In the genomic region with DNA sequence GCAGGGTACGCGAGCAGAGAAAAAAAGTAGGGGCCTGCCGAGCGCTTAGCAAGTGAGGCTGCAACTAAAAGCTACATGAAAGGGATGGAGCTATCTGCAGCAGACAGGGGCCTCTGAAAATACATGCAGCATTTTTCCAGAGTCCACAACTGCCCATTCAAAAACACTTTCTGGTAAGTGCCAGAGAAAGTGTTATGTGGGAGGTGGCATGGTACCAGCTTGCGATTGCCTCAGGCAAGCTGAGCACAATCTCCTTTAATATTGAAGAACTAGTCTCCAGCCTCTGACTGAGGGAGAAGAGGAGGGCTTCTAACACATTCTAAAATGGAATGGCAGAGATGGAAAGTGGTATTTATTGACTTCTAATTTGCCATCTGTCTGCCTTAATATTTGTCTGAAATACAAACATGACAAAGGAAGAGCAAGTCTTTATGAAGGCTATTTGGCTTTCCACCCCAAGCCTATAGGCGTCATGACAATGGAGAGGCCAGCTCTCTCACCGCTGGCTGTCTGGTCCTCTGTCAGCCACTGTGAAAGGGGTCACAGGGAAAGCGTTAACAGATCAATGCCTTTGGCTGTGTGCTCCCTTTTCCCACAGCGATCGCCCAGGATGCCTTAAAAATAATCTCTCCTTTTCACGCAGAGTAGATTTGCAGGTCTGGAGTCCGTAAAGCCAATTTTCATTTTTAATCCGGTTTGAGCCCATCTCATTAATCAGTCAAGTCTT, we compare ENCODE assay signal across 21 cellular contexts.
DNase-seq lines count a peak whose midpoint lies in the region; ATAC-seq and TF ChIP-seq lines count a peak whose summit lies in the region.
"Had no signal": no experiment of that assay in that cellular context is flagged by ENCODE, and none has a peak within 500 bp of the region (broad histone marks: within the 10 kb centered on the region; RNA-seq: fewer than 3 reads in every experiment).

No MANE protein-coding gene starts in this region.

- H3K27ac Mint-ChIP-seq in activated CD4-positive, alpha-beta T cell treated with anti-CD3 and anti-CD28 coated beads for 36 hours, result peak overlapping the region; percentile 81
- H3K27ac Mint-ChIP-seq in CD8-positive, alpha-beta memory T cell, result peak overlapping the region in 6 of 8 donors; percentile 30 to 96 (median 68)
- peak overlapping the region; percentile 73 for H3K27ac Mint-ChIP-seq in activated CD8-positive, alpha-beta T cell treated with anti-CD3 and anti-CD28 coated beads for 36 hours
- peak overlapping the region; percentile 83 to 100 (median 93) for H3K27ac Mint-ChIP-seq in naive thymus-derived CD4-positive, alpha-beta T cell
- H3K27ac Mint-ChIP-seq: type B pancreatic cell had no signal

- TF ChIP-seq CTCF in activated CD8-positive, alpha-beta T cell treated with anti-CD3 and anti-CD28 coated beads for 36 hours (IDR thresholded peaks at IDR 0.05), result no peak

- peaks cover 95% of the 10 kb centered on the region for H3K4me1 ChIP-seq in CD8-positive, alpha-beta memory T cell (ENCODE audit: insufficient read depth, low read length)
- H3K4me1 ChIP-seq in naive thymus-derived CD4-positive, alpha-beta T cell (ENCODE audit: control insufficient read depth in 2 of 2, insufficient read depth in 2 of 2, low read length in 2 of 2), result peaks cover 65 to 98% of the 10 kb centered on the region in 2 donors
- H3K4me1 ChIP-seq: adrenal gland had no signal

- H3K4me3 ChIP-seq in CD8-positive, alpha-beta memory T cell (ENCODE audit: low read length), result no peak overlapping the region
- H3K4me3 ChIP-seq in naive thymus-derived CD4-positive, alpha-beta T cell (ENCODE audit: low read length), result no peak overlapping the region
- H3K4me3 ChIP-seq: adrenal gland, cardiac muscle cell, MG63 had no signal

- no peaks in the 10 kb centered on the region for H3K9me3 ChIP-seq in CD8-positive, alpha-beta memory T cell (ENCODE audit: low read length)
- H3K9me3 ChIP-seq in naive thymus-derived CD4-positive, alpha-beta T cell (ENCODE audit: control insufficient read depth in 2 of 3, low read length in 3 of 3), result no peaks in the 10 kb centered on the region
- H3K9me3 ChIP-seq: adrenal gland, MG63 had no signal

- no peaks in the 10 kb centered on the region for H3K27me3 Mint-ChIP-seq in activated CD4-positive, alpha-beta T cell treated with anti-CD3 and anti-CD28 coated beads for 36 hours
- H3K27me3 Mint-ChIP-seq in CD8-positive, alpha-beta memory T cell, result no peaks in the 10 kb centered on the region
- no peaks in the 10 kb centered on the region for H3K27me3 Mint-ChIP-seq in activated CD8-positive, alpha-beta T cell treated with anti-CD3 and anti-CD28 coated beads for 36 hours
- H3K27me3 Mint-ChIP-seq in naive thymus-derived CD4-positive, alpha-beta T cell, result no peaks in the 10 kb centered on the region
- H3K27me3 Mint-ChIP-seq: stimulated activated naive B cell treated with anti-CD40 and anti-IgM and Interleukin-4, amounts not matched to agents 10 μg/mL and 1 μg/mL and 100 μg/mL, for 72 hours had no signal

- no peaks in the 10 kb centered on the region for H3K27me3 ChIP-seq in CD8-positive, alpha-beta memory T cell (ENCODE audit: insufficient read depth, low read length, poor library complexity, severe bottlenecking)
- no peaks in the 10 kb centered on the region for H3K27me3 ChIP-seq in naive thymus-derived CD4-positive, alpha-beta T cell (ENCODE audit: control insufficient read depth in 2 of 2, insufficient read depth in 2 of 2, low read length in 2 of 2)
- H3K27me3 ChIP-seq: adrenal gland, cardiac muscle cell had no signal

- intact Hi-C loops in activated CD4-positive, alpha-beta T cell treated with anti-CD3 and anti-CD28 coated beads for 36 hours (cut with DNase I, micrococcal nuclease), result no loop called here
- intact Hi-C loops in activated CD8-positive, alpha-beta T cell treated with anti-CD3 and anti-CD28 coated beads for 36 hours (cut with micrococcal nuclease), result no loop called here
- intact Hi-C loops in naive thymus-derived CD4-positive, alpha-beta T cell (cut with micrococcal nuclease), result no loop called here

- no peak overlapping the region for H3K4me3 Mint-ChIP-seq in activated CD4-positive, alpha-beta T cell treated with anti-CD3 and anti-CD28 coated beads for 36 hours
- peak overlapping the region in 1 of 7 donors; percentile 11 for H3K4me3 Mint-ChIP-seq in CD8-positive, alpha-beta memory T cell
- no peak overlapping the region for H3K4me3 Mint-ChIP-seq in activated CD8-positive, alpha-beta T cell treated with anti-CD3 and anti-CD28 coated beads for 36 hours
- H3K4me3 Mint-ChIP-seq in naive thymus-derived CD4-positive, alpha-beta T cell, result peak overlapping the region in 5 of 10 donors; percentile 10 to 64 (median 23)
- H3K4me3 Mint-ChIP-seq: stimulated activated naive B cell treated with anti-CD40 and anti-IgM and Interleukin-4, amounts not matched to agents 10 μg/mL and 1 μg/mL and 100 μg/mL, for 72 hours; type B pancreatic cell had no signal

- peaks cover 94% of the 10 kb centered on the region for H3K4me1 Mint-ChIP-seq in activated CD4-positive, alpha-beta T cell treated with anti-CD3 and anti-CD28 coated beads for 36 hours
- H3K4me1 Mint-ChIP-seq in CD8-positive, alpha-beta memory T cell, result peaks cover 78 to 95% (median 89%) of the 10 kb centered on the region in 3 donors
- H3K4me1 Mint-ChIP-seq in activated CD8-positive, alpha-beta T cell treated with anti-CD3 and anti-CD28 coated beads for 36 hours (ENCODE audit: low read depth), result peaks cover 91% of the 10 kb centered on the region
- peaks cover 61 to 97% (median 95%) of the 10 kb centered on the region in 7 donors for H3K4me1 Mint-ChIP-seq in naive thymus-derived CD4-positive, alpha-beta T cell

- POLR2A ChIA-PET in activated CD4-positive, alpha-beta T cell treated with anti-CD3 and anti-CD28 coated beads for 36 hours (lab: Charles Lee), result interaction anchor here (1.2 kb wide), 1 partner anchor 11 kb away, joined by 3 read pairs; no protein-coding TSS in a partner anchor
- POLR2A ChIA-PET in CD8-positive, alpha-beta memory T cell (lab: Charles Lee), result interaction anchor here (1.2 to 5.3 kb wide), 2 partner anchors 11 to 16 kb away, joined by 3 to 41 read pairs; no protein-coding TSS in a partner anchor
- POLR2A ChIA-PET in activated CD8-positive, alpha-beta T cell treated with anti-CD3 and anti-CD28 coated beads for 36 hours (lab: Charles Lee), result interaction anchor here (3.2 to 10.3 kb wide), 2 partner anchors 18 to 105 kb away, joined by 22 to 94 read pairs; a partner anchor contains a TSS
- POLR2A ChIA-PET in naive thymus-derived CD4-positive, alpha-beta T cell (lab: Charles Lee), result interaction anchor here (0.9 to 15.9 kb wide), 6 partner anchors 15 to 116 kb away, joined by 3 to 548 read pairs (median 52); a partner anchor contains a TSS

- H3K36me3 ChIP-seq in CD8-positive, alpha-beta memory T cell (ENCODE audit: insufficient read depth, low read length), result no peaks in the 10 kb centered on the region
- no peaks in the 10 kb centered on the region for H3K36me3 ChIP-seq in naive thymus-derived CD4-positive, alpha-beta T cell (ENCODE audit: control insufficient read depth in 2 of 3, insufficient read depth in 3 of 3, low read length in 3 of 3)
- H3K36me3 ChIP-seq: adrenal gland, cardiac muscle cell, MG63 had no signal

- H3K36me3 Mint-ChIP-seq in activated CD4-positive, alpha-beta T cell treated with anti-CD3 and anti-CD28 coated beads for 36 hours (ENCODE audit: low read depth), result no peaks in the 10 kb centered on the region
- H3K36me3 Mint-ChIP-seq in CD8-positive, alpha-beta memory T cell, result no peaks in the 10 kb centered on the region
- peaks cover 5% of the 10 kb centered on the region for H3K36me3 Mint-ChIP-seq in activated CD8-positive, alpha-beta T cell treated with anti-CD3 and anti-CD28 coated beads for 36 hours (ENCODE audit: low read depth)
- peaks cover 0 to 22% (median 0%) of the 10 kb centered on the region in 5 donors for H3K36me3 Mint-ChIP-seq in naive thymus-derived CD4-positive, alpha-beta T cell
- H3K36me3 Mint-ChIP-seq: stimulated activated naive B cell treated with anti-CD40 and anti-IgM and Interleukin-4, amounts not matched to agents 10 μg/mL and 1 μg/mL and 100 μg/mL, for 72 hours; type B pancreatic cell had no signal

- H3K27ac ChIP-seq in CD8-positive, alpha-beta memory T cell (ENCODE audit: low read depth, low read length), result no peak overlapping the region
- H3K27ac ChIP-seq in naive thymus-derived CD4-positive, alpha-beta T cell (ENCODE audit: low read depth, low read length), result peak overlapping the region; percentile 58
- H3K27ac ChIP-seq: adrenal gland, C4-2B, cardiac muscle cell had no signal

- CTCF ChIA-PET in activated CD4-positive, alpha-beta T cell treated with anti-CD3 and anti-CD28 coated beads for 36 hours (lab: Charles Lee), result interaction anchor here (0.6 to 12.4 kb wide), 9 partner anchors 16 to 213 kb away, joined by 3 to 205 read pairs (median 6); a partner anchor contains a TSS
- CTCF ChIA-PET in CD8-positive, alpha-beta memory T cell (lab: Charles Lee), result interaction anchor here (0.8 to 10.2 kb wide), 5 partner anchors 14 to 104 kb away, joined by 3 to 94 read pairs (median 79); a partner anchor contains a TSS
- CTCF ChIA-PET in activated CD8-positive, alpha-beta T cell treated with anti-CD3 and anti-CD28 coated beads for 36 hours (lab: Charles Lee), result interaction anchor here (0.8 to 10.9 kb wide), 10 partner anchors 14 to 160 kb away, joined by 3 to 127 read pairs (median 4); a partner anchor contains a TSS
- CTCF ChIA-PET in naive thymus-derived CD4-positive, alpha-beta T cell (lab: Charles Lee), result interaction anchor here (1.0 to 10.5 kb wide), 5 partner anchors 10 to 105 kb away, joined by 3 to 139 read pairs (median 8); a partner anchor contains a TSS

- no peaks in the 10 kb centered on the region for H3K9me3 Mint-ChIP-seq in activated CD4-positive, alpha-beta T cell treated with anti-CD3 and anti-CD28 coated beads for 36 hours (ENCODE audit: low read depth)
- H3K9me3 Mint-ChIP-seq in CD8-positive, alpha-beta memory T cell, result no peaks in the 10 kb centered on the region
- no peaks in the 10 kb centered on the region for H3K9me3 Mint-ChIP-seq in activated CD8-positive, alpha-beta T cell treated with anti-CD3 and anti-CD28 coated beads for 36 hours
- peaks cover 0 to 9% (median 0%) of the 10 kb centered on the region in 11 donors for H3K9me3 Mint-ChIP-seq in naive thymus-derived CD4-positive, alpha-beta T cell
- H3K9me3 Mint-ChIP-seq: stimulated activated naive B cell treated with anti-CD40 and anti-IgM and Interleukin-4, amounts not matched to agents 10 μg/mL and 1 μg/mL and 100 μg/mL, for 72 hours; type B pancreatic cell had no signal

- DNase-seq in activated CD4-positive, alpha-beta T cell treated with anti-CD3 and anti-CD28 coated beads for 36 hours, result no peak
- DNase-seq in activated CD4-positive, alpha-beta T cell treated with anti-CD3 and anti-CD28 coated beads for 4 hours, result no peak
- no peak for DNase-seq in CD8-positive, alpha-beta memory T cell
- no peak for DNase-seq in activated CD8-positive, alpha-beta T cell treated with anti-CD3 and anti-CD28 coated beads for 36 hours
- no peak for DNase-seq in naive thymus-derived CD4-positive, alpha-beta T cell
- no peak for DNase-seq in NCI-H146 treated with DMSO at 0.1 percent for 48 hours (lab: John Stamatoyannopoulos, UW; ENCODE audit: unreplicated experiment)
- DNase-seq: activated CD4-positive, CD25-positive, alpha-beta regulatory T cell; adrenal gland; DMS79 treated with DMSO at 0.1 percent for 48 hours; left cardiac atrium; MG63; NCI-H146; right cardiac atrium; Right ventricle myocardium superior; stimulated activated naive B cell treated with anti-CD40 and anti-IgM and Interleukin-4, amounts not matched to agents 10 μg/mL and 1 μg/mL and 100 μg/mL, for 72 hours had no signal

- ATAC-seq in activated CD4-positive, alpha-beta T cell treated with anti-CD3 and anti-CD28 coated beads for 36 hours, result no peak
- no peak for ATAC-seq in activated CD8-positive, alpha-beta T cell treated with anti-CD3 and anti-CD28 coated beads for 36 hours
- ATAC-seq in naive thymus-derived CD4-positive, alpha-beta T cell, result no peak
- no peak for ATAC-seq in HG03520 (IDR thresholded peaks at IDR 0.05; ENCODE audit: unreplicated experiment)
- ATAC-seq in HG03095 (IDR thresholded peaks at IDR 0.05; ENCODE audit: unreplicated experiment), result no peak
- ATAC-seq: esophagus mucosa; left cardiac atrium; right cardiac atrium; stimulated activated naive B cell treated with anti-CD40 and anti-IgM and Interleukin-4, amounts not matched to agents 10 μg/mL and 1 μg/mL and 100 μg/mL, for 72 hours had no signal
